ENCODE assay signal across 9 cellular contexts in genomic region chr18:49447810-49448745, GRCh38. TPM values are rescaled to one million over a fixed set of nuclear protein-coding genes. Genes with fewer than 3 reads are reported as not detected.
A peak's percentile ranks its signal among the peaks of the same experiment; 100 is the strongest.
DNase-seq lines count a peak whose midpoint lies in the region; ATAC-seq and TF ChIP-seq lines count a peak whose summit lies in the region.
"Had no signal": no experiment of that assay in that cellular context is flagged by ENCODE, and none has a peak within 500 bp of the region (broad histone marks: within the 10 kb centered on the region; RNA-seq: fewer than 3 reads in every experiment).

No MANE protein-coding gene starts in this region.

- intact Hi-C loops in ascending aorta (cut with DNase I), result no loop called here

- H3K4me1 ChIP-seq in ascending aorta, result no peaks in the 10 kb centered on the region

- no peaks in the 10 kb centered on the region for H3K27me3 Mint-ChIP-seq in endothelial cell (ENCODE audit: unreplicated experiment)
- no peaks in the 10 kb centered on the region for H3K27me3 Mint-ChIP-seq in natural killer cell treated with Interleukin-12 subunit alpha and Interleukin-12 subunit beta and Interleukin-15 and Interleukin-18, amount 100 ng/mL, for 72 hours

- POLR2A ChIA-PET in GM10248 (lab: Yijun Ruan, JAX), result no interaction called here

- DNase-seq in GM10248 (ENCODE audit: extremely low spot score) (no peak), NCI-H1105 (lab: John Stamatoyannopoulos, UW) (peak; percentile 36), T follicular helper cell (ENCODE audit: low read depth) (peak; percentile 23), endothelial cell (ENCODE audit: low spot score) (peak; percentile 55), ascending aorta (ENCODE audit: low spot score in 2 of 2) (no peak)
- DNase-seq in natural killer cell treated with Interleukin-12 subunit alpha and Interleukin-12 subunit beta and Interleukin-15 and Interleukin-18, amount 100 ng/mL, for 72 hours (ENCODE audit: low spot score), result no peak
- DNase-seq: activated T-cell treated with anti-CD3 and anti-CD28 coated beads, Interleukin-2, amount 50 U/mL, for 4 hours had no signal

- H3K36me3 ChIP-seq in ascending aorta, result peaks cover 0 to 19% of the 10 kb centered on the region in 2 donors

- H3K4me3 ChIP-seq in ascending aorta, result no peak overlapping the region

- peaks cover 18 to 38% of the 10 kb centered on the region in 2 donors for H3K9me3 ChIP-seq in ascending aorta

- peak; percentile 40 for TF ChIP-seq CTCF in GM10248 (IDR thresholded peaks at IDR 0.05; ENCODE audit: control extremely low read depth, extremely low read depth, low read depth, missing control alignments)
- peak; percentile 56 for TF ChIP-seq CTCF in endothelial cell (IDR thresholded peaks at IDR 0.05; ENCODE audit: unreplicated experiment)
- peak in 1 of 3 experiments; percentile 27 for TF ChIP-seq CTCF in ascending aorta (IDR thresholded peaks at IDR 0.05)

- H3K9me3 Mint-ChIP-seq in endothelial cell (ENCODE audit: unreplicated experiment), result no peaks in the 10 kb centered on the region
- H3K9me3 Mint-ChIP-seq in natural killer cell treated with Interleukin-12 subunit alpha and Interleukin-12 subunit beta and Interleukin-15 and Interleukin-18, amount 100 ng/mL, for 72 hours, result peaks cover 6% of the 10 kb centered on the region

- H3K4me3 Mint-ChIP-seq in endothelial cell (ENCODE audit: unreplicated experiment), result peak overlapping the region; percentile 37
- no peak overlapping the region for H3K4me3 Mint-ChIP-seq in natural killer cell treated with Interleukin-12 subunit alpha and Interleukin-12 subunit beta and Interleukin-15 and Interleukin-18, amount 100 ng/mL, for 72 hours
- H3K4me3 Mint-ChIP-seq: activated T-cell treated with anti-CD3 and anti-CD28 coated beads, Interleukin-2, amount 50 U/mL, for 4 hours had no signal

- no peak overlapping the region for H3K27ac ChIP-seq in ascending aorta

- peak; percentile 57 to 60 for ATAC-seq in natural killer cell treated with Interleukin-12 subunit alpha and Interleukin-12 subunit beta and Interleukin-15 and Interleukin-18, amount 100 ng/mL, for 72 hours
- ATAC-seq in HG03354 (IDR thresholded peaks at IDR 0.05; ENCODE audit: poor library complexity, severe bottlenecking, unreplicated experiment) (no peak), GM21360 (IDR thresholded peaks at IDR 0.05; ENCODE audit: unreplicated experiment) (no peak)

- CTCF ChIA-PET in GM10248 (lab: Yijun Ruan, JAX), result interaction anchor here (0.7 to 2.9 kb wide), 6 partner anchors 9 to 16 kb away, joined by 3 to 15 read pairs (median 5); partner anchors contain the start of gene DYM

- H3K27ac Mint-ChIP-seq in endothelial cell (ENCODE audit: unreplicated experiment), result no peak overlapping the region
- no peak overlapping the region for H3K27ac Mint-ChIP-seq in natural killer cell treated with Interleukin-12 subunit alpha and Interleukin-12 subunit beta and Interleukin-15 and Interleukin-18, amount 100 ng/mL, for 72 hours

- H3K36me3 Mint-ChIP-seq in endothelial cell (ENCODE audit: low read depth, unreplicated experiment), result peaks cover 20% of the 10 kb centered on the region
- peaks cover 32% of the 10 kb centered on the region for H3K36me3 Mint-ChIP-seq in natural killer cell treated with Interleukin-12 subunit alpha and Interleukin-12 subunit beta and Interleukin-15 and Interleukin-18, amount 100 ng/mL, for 72 hours

- no peaks in the 10 kb centered on the region for H3K27me3 ChIP-seq in ascending aorta

- H3K4me1 Mint-ChIP-seq in endothelial cell (ENCODE audit: unreplicated experiment), result no peaks in the 10 kb centered on the region
- peaks cover 15 to 16% of the 10 kb centered on the region in 2 donors for H3K4me1 Mint-ChIP-seq in natural killer cell treated with Interleukin-12 subunit alpha and Interleukin-12 subunit beta and Interleukin-15 and Interleukin-18, amount 100 ng/mL, for 72 hours (ENCODE audit: low read depth in 2 of 2)

RNA-seq across cellular contexts. Expression of gene DYM, which starts 12.4 kb away (rescaled TPM):
- total RNA-seq in endothelial cell (ENCODE audit: unreplicated experiment), result 73.6 TPM
- total RNA-seq in natural killer cell treated with Interleukin-12 subunit alpha and Interleukin-12 subunit beta and Interleukin-15 and Interleukin-18, amount 100 ng/mL, for 72 hours, result 100 to 1,000 TPM in 1 of 2 donors, 10 to 100 TPM in 1; 75.4 to 117 TPM
- 250 TPM for total RNA-seq in ascending aorta

RNA-seq across cellular contexts. Expression of gene C18orf32, which starts 39.0 kb away (rescaled TPM):
- total RNA-seq in endothelial cell (ENCODE audit: unreplicated experiment) (33.2 TPM), ascending aorta (7.8 TPM)
- 10 to 100 TPM; 14.4 to 40.8 TPM for total RNA-seq in natural killer cell treated with Interleukin-12 subunit alpha and Interleukin-12 subunit beta and Interleukin-15 and Interleukin-18, amount 100 ng/mL, for 72 hours

RNA-seq across cellular contexts. Expression of gene RPL17, which starts 44.2 kb away (rescaled TPM):
- total RNA-seq in endothelial cell (ENCODE audit: unreplicated experiment) (2,115 TPM), ascending aorta (799 TPM)
- total RNA-seq in natural killer cell treated with Interleukin-12 subunit alpha and Interleukin-12 subunit beta and Interleukin-15 and Interleukin-18, amount 100 ng/mL, for 72 hours, result 1,000 to 10,000 TPM; 1,051 to 1,176 TPM

Comparison
In these comparisons a context has a peak if more than half of its experiments do, and no peak if none do; other contexts are left out.
1. DNase-seq: peak in NCI-H1105 (single experiment), T follicular helper cell (single experiment) and endothelial cell (single experiment); none in GM10248 (single experiment), natural killer cell treated with Interleukin-12 subunit alpha and Interleukin-12 subunit beta and Interleukin-15 and Interleukin-18, amount 100 ng/mL, for 72 hours (single experiment) and ascending aorta (0 of 2).
2. ATAC-seq: peak in natural killer cell treated with Interleukin-12 subunit alpha and Interleukin-12 subunit beta and Interleukin-15 and Interleukin-18, amount 100 ng/mL, for 72 hours (2 of 2); none in HG03354 (single experiment) and GM21360 (single experiment).